ENCODE assay signal across 8 cellular contexts in genomic region chr1:205325334-205325884, GRCh38. TPM values are rescaled to one million over a fixed set of nuclear protein-coding genes. Genes with fewer than 3 reads are reported as not detected.
A peak's percentile ranks its signal among the peaks of the same experiment; 100 is the strongest.
DNase-seq lines count a peak whose midpoint lies in the region; ATAC-seq and TF ChIP-seq lines count a peak whose summit lies in the region.

No MANE protein-coding gene starts in this region.

- H2AFZ ChIP-seq in parathyroid adenoma, result no peak overlapping the region

- ATAC-seq in GM21447 (IDR thresholded peaks at IDR 0.05; ENCODE audit: unreplicated experiment) (no peak), GM18907 (IDR thresholded peaks at IDR 0.05; ENCODE audit: unreplicated experiment) (no peak)

- H3K27ac ChIP-seq in RWPE1, result peak overlapping the region; percentile 16; the same call in 1 of the 2 replicates
- H3K27ac ChIP-seq in parathyroid adenoma, result no peak overlapping the region

- no peak overlapping the region for H3K9ac ChIP-seq in parathyroid adenoma

- H3K9me3 Mint-ChIP-seq in activated naive CD8-positive, alpha-beta T cell treated with anti-CD3 and anti-CD28 coated beads for 36 hours, result no peaks in the 10 kb centered on the region
- H3K9me3 Mint-ChIP-seq in glutamatergic neuron (ENCODE audit: unreplicated experiment), result peaks cover 11% of the 10 kb centered on the region

- H3K4me3 ChIP-seq in parathyroid adenoma (ENCODE audit: low read depth, low read length), result no peak overlapping the region

- H3K27me3 Mint-ChIP-seq in activated naive CD8-positive, alpha-beta T cell treated with anti-CD3 and anti-CD28 coated beads for 36 hours, result peaks cover 3% of the 10 kb centered on the region
- peaks cover 10% of the 10 kb centered on the region for H3K27me3 Mint-ChIP-seq in glutamatergic neuron (ENCODE audit: unreplicated experiment)

- H3K4me2 ChIP-seq in parathyroid adenoma (ENCODE audit: low read length), result no peak overlapping the region

- no peak overlapping the region for H3K4me3 Mint-ChIP-seq in activated naive CD8-positive, alpha-beta T cell treated with anti-CD3 and anti-CD28 coated beads for 36 hours
- no peak overlapping the region for H3K4me3 Mint-ChIP-seq in glutamatergic neuron (ENCODE audit: unreplicated experiment)

- in situ Hi-C loops in G401 (cut with HindIII; ENCODE audit: low sequenced_read_pairs), result no loop called here

- H3K4me1 Mint-ChIP-seq in activated naive CD8-positive, alpha-beta T cell treated with anti-CD3 and anti-CD28 coated beads for 36 hours, result peaks cover 21% of the 10 kb centered on the region
- peaks cover 15% of the 10 kb centered on the region for H3K4me1 Mint-ChIP-seq in glutamatergic neuron (ENCODE audit: low read depth, unreplicated experiment)

- peaks cover 13% of the 10 kb centered on the region for H3K4me1 ChIP-seq in parathyroid adenoma

- H3K79me2 ChIP-seq in parathyroid adenoma, result no peaks in the 10 kb centered on the region

- H3K9me3 ChIP-seq in parathyroid adenoma (ENCODE audit: control insufficient read depth, low read length), result no peaks in the 10 kb centered on the region

- H3K27ac Mint-ChIP-seq in activated naive CD8-positive, alpha-beta T cell treated with anti-CD3 and anti-CD28 coated beads for 36 hours, result no peak overlapping the region
- H3K27ac Mint-ChIP-seq in glutamatergic neuron (ENCODE audit: unreplicated experiment), result no peak overlapping the region

- DNase-seq in G401 (ENCODE audit: low spot score) (peak; percentile 92), RWPE1 (ENCODE audit: low spot score) (peak; percentile 85), glutamatergic neuron (peak; percentile 67)
- DNase-seq in activated naive CD8-positive, alpha-beta T cell treated with anti-CD3 and anti-CD28 coated beads for 36 hours, result peak; percentile 50

- POLR2A ChIA-PET in RWPE1 (lab: Yijun Ruan, JAX; ENCODE audit: low non-redundant PET), result interaction anchor here (0.7 to 1.4 kb wide), 2 partner anchors 52 kb away, joined by 3 to 4 read pairs; no protein-coding TSS in a partner anchor

- TF ChIP-seq CTCF in LNCAP (IDR thresholded peaks at IDR 0.05) (peak; percentile 67), RWPE1 (conservative IDR thresholded peaks at IDR 0.05; ENCODE audit: low read depth) (peak; percentile 69), glutamatergic neuron (IDR thresholded peaks at IDR 0.05; ENCODE audit: partially characterized antibody, unreplicated experiment) (peak; percentile 66), parathyroid adenoma (IDR thresholded peaks at IDR 0.05) (peak; percentile 49)

- no peaks in the 10 kb centered on the region for H3K27me3 ChIP-seq in parathyroid adenoma (ENCODE audit: control insufficient read depth, insufficient read depth, low read length)

- H3K36me3 ChIP-seq in parathyroid adenoma (ENCODE audit: control insufficient read depth, insufficient read depth, low read length), result no peaks in the 10 kb centered on the region

- no peaks in the 10 kb centered on the region for H3K36me3 Mint-ChIP-seq in activated naive CD8-positive, alpha-beta T cell treated with anti-CD3 and anti-CD28 coated beads for 36 hours
- H3K36me3 Mint-ChIP-seq in glutamatergic neuron (ENCODE audit: unreplicated experiment), result no peaks in the 10 kb centered on the region

- CTCF ChIA-PET in RWPE1 (lab: Yijun Ruan, JAX), result interaction anchor here (0.5 to 17.7 kb wide), 36 partner anchors 8 to 582 kb away, joined by 3 to 622 read pairs (median 4); no protein-coding TSS in a partner anchor

RNA-seq across cellular contexts. Expression of gene NUAK2, which starts 3.9 kb away (rescaled TPM):
- total RNA-seq in G401 (2014; rRNA removed; shearing (Covaris generic)), result 6.3 and 8.3 TPM in 2 replicates
- 1 to 10 TPM; 1.7 to 2.0 TPM for total RNA-seq in activated naive CD8-positive, alpha-beta T cell treated with anti-CD3 and anti-CD28 coated beads for 36 hours
- 8.0 TPM for total RNA-seq in glutamatergic neuron (ENCODE audit: unreplicated experiment)

RNA-seq across cellular contexts. Expression of gene KLHDC8A, which starts 31.3 kb away (rescaled TPM):
- total RNA-seq in G401 (2014; rRNA removed; shearing (Covaris generic)), result 1.3 and 2.8 TPM in 2 replicates
- not detected for total RNA-seq in activated naive CD8-positive, alpha-beta T cell treated with anti-CD3 and anti-CD28 coated beads for 36 hours
- total RNA-seq in glutamatergic neuron (ENCODE audit: unreplicated experiment), result 125 TPM

Comparison
In these comparisons a context has a peak if more than half of its experiments do, and no peak if none do; other contexts are left out.
1. RNA of gene KLHDC8A, which starts 31.3 kb away (total RNA-seq): 125 TPM in glutamatergic neuron (single experiment); 1.3 to 2.8 TPM in G401 and not detected in activated naive CD8-positive, alpha-beta T cell treated with anti-CD3 and anti-CD28 coated beads for 36 hours; every median in the first group is over 10 times any median in the second.
2. Peak in every context shown above with its lines, with median percentiles within 50 percentile points of each other: DNase-seq and CTCF ChIP-seq.